ENCODE assay signal across 11 cellular contexts in the genomic region with DNA sequence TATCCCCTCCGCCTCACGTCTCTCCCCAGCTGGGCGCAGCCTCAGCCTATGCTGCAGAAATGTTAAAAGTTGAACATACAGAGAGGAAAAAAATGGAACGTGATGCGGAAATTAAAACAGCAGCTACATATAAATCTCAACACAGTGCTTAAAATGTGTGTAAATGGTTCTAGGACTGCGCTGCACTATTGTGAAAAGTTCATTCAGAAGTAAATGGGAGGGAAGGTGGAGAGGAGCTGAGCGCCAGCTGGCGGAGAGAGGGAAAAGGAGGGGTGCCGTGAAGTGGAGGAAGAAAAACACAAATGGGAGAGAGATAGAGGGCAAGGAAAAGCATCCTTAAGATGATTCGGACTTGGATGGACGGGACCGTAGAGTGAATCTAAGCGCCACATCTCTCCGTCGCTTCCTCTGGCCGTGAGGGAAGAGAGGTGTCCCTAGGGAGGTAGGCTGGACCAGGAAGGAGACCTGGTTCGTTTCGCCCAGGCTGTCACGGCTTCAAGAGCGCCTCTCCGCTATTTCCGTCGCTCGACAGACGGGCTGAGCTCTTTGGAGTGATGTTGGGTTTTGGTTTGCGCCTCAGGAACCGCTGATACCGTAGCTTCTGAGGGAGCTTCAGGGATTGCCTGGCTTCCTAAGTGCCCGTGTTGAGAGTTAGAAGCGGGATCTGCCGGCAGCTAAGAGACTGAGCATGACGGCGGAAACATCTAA.
A peak's percentile ranks its signal among the peaks of the same experiment; 100 is the strongest.
DNase-seq lines count a peak whose midpoint lies in the region; ATAC-seq and TF ChIP-seq lines count a peak whose summit lies in the region.
"Had no signal": no experiment of that assay in that cellular context is flagged by ENCODE, and none has a peak within 500 bp of the region (broad histone marks: within the 10 kb centered on the region; RNA-seq: fewer than 3 reads in every experiment).

No MANE protein-coding gene starts in this region.

- no peak for DNase-seq in BJ (ENCODE audit: low read depth)
- peak; percentile 11 for DNase-seq in HCEC 1CT
- no peak for DNase-seq in WERI-Rb-1
- no peak for DNase-seq in vagina (ENCODE audit: extremely low spot score in 2 of 2)
- DNase-seq: activated T-cell treated with anti-CD3 and anti-CD28 coated beads, Interleukin-2, amount 50 U/mL, for 4 hours; hypothalamus; upper lobe of left lung had no signal

- no peak for TF ChIP-seq POLR2A in vagina (IDR thresholded peaks at IDR 0.05)

- POLR2A ChIA-PET in BJ (lab: Charles Lee), result no interaction called here

- H3K36me3 ChIP-seq in BJ (ENCODE audit: control insufficient read depth, insufficient read depth, low read length) (no peaks in the 10 kb centered on the region), WERI-Rb-1 (no peaks in the 10 kb centered on the region; the same call in 1 of the 2 replicates), vagina (no peaks in the 10 kb centered on the region)
- H3K36me3 ChIP-seq: upper lobe of left lung had no signal

- H3K27me3 ChIP-seq in BJ (ENCODE audit: control insufficient read depth, insufficient read depth, low read length) (peaks cover 35% of the 10 kb centered on the region), WERI-Rb-1 (ENCODE audit: insufficient read depth, low read depth, severe bottlenecking) (peaks cover 99% of the 10 kb centered on the region), vagina (peaks cover 13% of the 10 kb centered on the region)

- H3K4me1 ChIP-seq in vagina, result peaks cover 6% of the 10 kb centered on the region

- intact Hi-C loops in vagina (cut with DNase I), result loop anchor here (5.0 kb wide), 1 partner anchor 557 kb away; a partner anchor contains a TSS

- TF ChIP-seq CTCF in BJ (IDR thresholded peaks at IDR 0.05; ENCODE audit: insufficient read depth, low read depth, low read length), result no peak
- TF ChIP-seq CTCF in WERI-Rb-1 (IDR thresholded peaks at IDR 0.05; ENCODE audit: low read depth, low read length), result no peak
- no peak for TF ChIP-seq CTCF in vagina (IDR thresholded peaks at IDR 0.05)

- no peak overlapping the region for H3K27ac ChIP-seq in WERI-Rb-1
- no peak overlapping the region for H3K27ac ChIP-seq in vagina
- H3K27ac ChIP-seq: upper lobe of left lung had no signal

- ATAC-seq in HG02870 (IDR thresholded peaks at IDR 0.05; ENCODE audit: unreplicated experiment) (no peak), esophagus mucosa (no peak), HG03159 (IDR thresholded peaks at IDR 0.05; ENCODE audit: unreplicated experiment) (no peak)
- ATAC-seq: activated T-cell treated with anti-CD3 and anti-CD28 coated beads, Interleukin-2, amount 50 U/mL, for 4 hours had no signal

- H3K9me3 ChIP-seq in WERI-Rb-1 (ENCODE audit: severe bottlenecking) (peaks cover 47% of the 10 kb centered on the region), vagina (no peaks in the 10 kb centered on the region)
- H3K9me3 ChIP-seq: upper lobe of left lung had no signal

- CTCF ChIA-PET in BJ (lab: Yijun Ruan, JAX), result interaction anchor here (0.8 kb wide), 1 partner anchor 28 kb away, joined by 3 read pairs; no protein-coding TSS in a partner anchor

- H3K4me3 ChIP-seq in BJ (ENCODE audit: low read depth, low read length), result peak overlapping the region; percentile 14
- H3K4me3 ChIP-seq in WERI-Rb-1 (ENCODE audit: low read depth, low read length), result peak overlapping the region; percentile 1; the same call in 1 of the 2 replicates
- peak overlapping the region; percentile 46 for H3K4me3 ChIP-seq in iPS-11a (ENCODE audit: low read depth, low read length)
- no peak overlapping the region for H3K4me3 ChIP-seq in vagina
- H3K4me3 ChIP-seq: upper lobe of left lung had no signal

Comparison
In these comparisons a context has a peak if more than half of its experiments do, and no peak if none do; other contexts are left out.
1. H3K4me3 ChIP-seq: peak in BJ (single experiment), WERI-Rb-1 (single experiment) and iPS-11a (single experiment); none in vagina (0 of 2).